In genomic region chr6:135623979-135624378, GRCh38 we compare ENCODE assay signal across 11 cellular contexts.
"Had no signal": no experiment of that assay in that cellular context is flagged by ENCODE, and none has a peak within 500 bp of the region (broad histone marks: within the 10 kb centered on the region; RNA-seq: fewer than 3 reads in every experiment).

No MANE protein-coding gene starts in this region.

- H3K9me3 Mint-ChIP-seq: effector memory CD8-positive, alpha-beta T cell; memory B cell; neural progenitor cell had no signal

- H3K27ac Mint-ChIP-seq: activated naive CD8-positive, alpha-beta T cell treated with anti-CD3 and anti-CD28 coated beads, Interleukin-2, amount 10 ng/mL, durations not matched to agents 7 days and 5 days; memory B cell; neural progenitor cell; progenitor cell of endocrine pancreas; T-helper 17 cell had no signal

- DNase-seq: activated naive CD8-positive, alpha-beta T cell treated with anti-CD3 and anti-CD28 coated beads, Interleukin-2, amount 10 ng/mL, durations not matched to agents 7 days and 5 days; body of pancreas; effector memory CD8-positive, alpha-beta T cell; esophagus squamous epithelium; stimulated activated CD8-positive, alpha-beta memory T cell treated with anti-CD3 and anti-CD28 coated beads, Interleukin-4, amount 100 ng/mL, for 48 hours; stomach; T-helper 17 cell; trophoblast cell had no signal

- H3K4me3 Mint-ChIP-seq: activated naive CD8-positive, alpha-beta T cell treated with anti-CD3 and anti-CD28 coated beads, Interleukin-2, amount 10 ng/mL, durations not matched to agents 7 days and 5 days; effector memory CD8-positive, alpha-beta T cell; memory B cell; neural progenitor cell; T-helper 17 cell had no signal

- H3K36me3 Mint-ChIP-seq: memory B cell, neural progenitor cell had no signal

- H3K27me3 Mint-ChIP-seq: activated naive CD8-positive, alpha-beta T cell treated with anti-CD3 and anti-CD28 coated beads, Interleukin-2, amount 10 ng/mL, durations not matched to agents 7 days and 5 days; effector memory CD8-positive, alpha-beta T cell; progenitor cell of endocrine pancreas had no signal

- ATAC-seq: body of pancreas, T-helper 17 cell had no signal

- H3K4me1 Mint-ChIP-seq: memory B cell, neural progenitor cell had no signal
